In the genomic region with DNA sequence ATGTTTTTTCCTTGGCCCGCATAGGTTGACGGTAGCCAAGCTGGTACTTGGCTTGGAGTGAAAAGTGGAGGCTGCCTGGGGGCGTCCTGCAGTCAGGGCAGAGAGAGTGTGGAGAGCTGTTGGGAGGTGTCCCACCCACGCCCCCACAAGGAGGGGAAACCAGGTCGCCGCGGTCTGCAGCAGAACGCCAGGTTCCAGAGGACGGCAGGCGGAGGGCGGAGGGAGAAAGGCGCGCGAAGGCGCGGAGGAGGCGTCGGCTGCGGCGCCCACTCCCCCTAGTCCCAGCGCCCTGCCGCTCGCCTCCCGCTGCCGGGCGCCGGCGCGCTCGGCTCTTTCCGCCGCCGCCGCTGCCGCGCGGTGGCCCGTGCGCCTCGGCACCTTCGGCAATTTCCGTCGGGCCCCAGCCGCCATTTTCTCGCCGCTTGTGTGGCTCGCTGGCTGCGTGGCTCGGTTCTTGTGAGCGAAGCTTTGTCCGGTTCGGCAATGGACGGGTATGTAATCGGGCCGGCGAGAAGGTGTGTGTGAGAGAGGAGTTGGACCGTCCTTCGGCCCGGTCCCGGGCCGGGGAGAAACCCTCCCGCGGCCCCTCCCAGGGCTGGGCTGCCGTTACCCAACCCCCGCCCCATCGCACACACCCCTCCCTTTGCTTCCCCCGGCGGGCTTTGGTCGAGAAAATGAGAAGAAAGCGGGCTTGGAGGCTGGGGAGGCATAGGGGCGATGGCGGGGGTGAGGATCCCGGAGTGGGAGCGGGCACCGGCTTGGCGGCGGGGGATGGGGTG, we compare ENCODE assay signal across 1 cellular context.
A peak's percentile ranks its signal among the peaks of the same experiment; 100 is the strongest.
TF ChIP-seq lines count a peak whose summit lies in the region.

TSS of gene PTBP2 (plus strand) at position 403 of the 779 bp plus-strand sequence. CDS start at position 484, 81 bp downstream.

TF ChIP-seq in HEK293, 187 proteins besides CTCF, POLR2A, EP300 and RAD21 (continued from another document):
- TF ChIP-seq ZNF274 (IDR thresholded peaks at IDR 0.05; ENCODE audit: low read length) (no peak), ZNF274 (tag by site-specific recombination; IDR thresholded peaks at IDR 0.05; ENCODE audit: borderline replicate concordance) (no peak), GLI4 (tag by site-specific recombination; IDR thresholded peaks at IDR 0.05) (no peak), ZNF248 (tag by site-specific recombination; IDR thresholded peaks at IDR 0.05) (no peak), ZNF629 (tag by site-specific recombination; IDR thresholded peaks at IDR 0.05) (no peak), YY1 (tag by site-specific recombination; IDR thresholded peaks at IDR 0.05) (peak; percentile 64; the same call in 1 of the 2 replicates), ZNF776 (tag by site-specific recombination; IDR thresholded peaks at IDR 0.05; ENCODE audit: borderline replicate concordance) (no peak), ZNF114 (tag by site-specific recombination; IDR thresholded peaks at IDR 0.05) (no peak), SP3 (tag by site-specific recombination; IDR thresholded peaks at IDR 0.05) (peak; percentile 65), ZNF175 (tag by site-specific recombination; IDR thresholded peaks at IDR 0.05) (no peak), ZFP3 (tag by site-specific recombination; IDR thresholded peaks at IDR 0.05; ENCODE audit: low read depth) (no peak), ZNF658 (tag by site-specific recombination; IDR thresholded peaks at IDR 0.05) (no peak), ZBTB21 (tag by site-specific recombination; IDR thresholded peaks at IDR 0.05) (no peak), ZFP69B (tag by site-specific recombination; IDR thresholded peaks at IDR 0.05) (no peak), ZNF544 (tag by site-specific recombination; IDR thresholded peaks at IDR 0.05) (no peak), KLF8 (tag by site-specific recombination; IDR thresholded peaks at IDR 0.05) (peak; percentile 53; the same call in 1 of the 2 replicates), YY2 (tag by site-specific recombination; IDR thresholded peaks at IDR 0.05) (0 out of 2 replicates have a peak, but pooled peaks have one; percentile 59), ZSCAN30 (tag by site-specific recombination; IDR thresholded peaks at IDR 0.05) (peak; percentile 65; the same call in 1 of the 2 replicates), ZNF366 (tag by site-specific recombination; conservative IDR thresholded peaks at IDR 0.05) (0 out of 2 replicates have a peak, but pooled peaks have one; percentile 18), HOXC10 (CRISPR knock-in tag; IDR thresholded peaks at IDR 0.05) (0 out of 2 replicates have a peak, but pooled peaks have one; percentile 51), ZNF621 (tag by site-specific recombination; IDR thresholded peaks at IDR 0.05) (no peak), ZNF670 (tag by site-specific recombination; IDR thresholded peaks at IDR 0.05; ENCODE audit: low read depth) (no peak), ZFP41 (tag by site-specific recombination; IDR thresholded peaks at IDR 0.05; ENCODE audit: borderline replicate concordance) (no peak), ZNF140 (tag by site-specific recombination; IDR thresholded peaks at IDR 0.05) (no peak), ZNF521 (tag by site-specific recombination; IDR thresholded peaks at IDR 0.05) (no peak), ZEB2 (tag by site-specific recombination; IDR thresholded peaks at IDR 0.05) (no peak; the same call in 1 of the 2 replicates), ZNF19 (tag by site-specific recombination; IDR thresholded peaks at IDR 0.05; ENCODE audit: low read depth) (no peak), ZBTB26 (tag by site-specific recombination; optimal IDR thresholded peaks at IDR 0.05) (peak; percentile 52), ZNF600 (tag by site-specific recombination; IDR thresholded peaks at IDR 0.05) (0 out of 2 replicates have a peak, but pooled peaks have one; percentile 29), ZBTB44 (tag by site-specific recombination; IDR thresholded peaks at IDR 0.05) (no peak), ZBTB48 (tag by site-specific recombination; IDR thresholded peaks at IDR 0.05) (no peak), KLF1 (tag by site-specific recombination; IDR thresholded peaks at IDR 0.05) (peak; percentile 51; the same call in 1 of the 2 replicates), ZNF677 (tag by site-specific recombination; IDR thresholded peaks at IDR 0.05) (no peak)
- TF ChIP-seq, protein P1, sequence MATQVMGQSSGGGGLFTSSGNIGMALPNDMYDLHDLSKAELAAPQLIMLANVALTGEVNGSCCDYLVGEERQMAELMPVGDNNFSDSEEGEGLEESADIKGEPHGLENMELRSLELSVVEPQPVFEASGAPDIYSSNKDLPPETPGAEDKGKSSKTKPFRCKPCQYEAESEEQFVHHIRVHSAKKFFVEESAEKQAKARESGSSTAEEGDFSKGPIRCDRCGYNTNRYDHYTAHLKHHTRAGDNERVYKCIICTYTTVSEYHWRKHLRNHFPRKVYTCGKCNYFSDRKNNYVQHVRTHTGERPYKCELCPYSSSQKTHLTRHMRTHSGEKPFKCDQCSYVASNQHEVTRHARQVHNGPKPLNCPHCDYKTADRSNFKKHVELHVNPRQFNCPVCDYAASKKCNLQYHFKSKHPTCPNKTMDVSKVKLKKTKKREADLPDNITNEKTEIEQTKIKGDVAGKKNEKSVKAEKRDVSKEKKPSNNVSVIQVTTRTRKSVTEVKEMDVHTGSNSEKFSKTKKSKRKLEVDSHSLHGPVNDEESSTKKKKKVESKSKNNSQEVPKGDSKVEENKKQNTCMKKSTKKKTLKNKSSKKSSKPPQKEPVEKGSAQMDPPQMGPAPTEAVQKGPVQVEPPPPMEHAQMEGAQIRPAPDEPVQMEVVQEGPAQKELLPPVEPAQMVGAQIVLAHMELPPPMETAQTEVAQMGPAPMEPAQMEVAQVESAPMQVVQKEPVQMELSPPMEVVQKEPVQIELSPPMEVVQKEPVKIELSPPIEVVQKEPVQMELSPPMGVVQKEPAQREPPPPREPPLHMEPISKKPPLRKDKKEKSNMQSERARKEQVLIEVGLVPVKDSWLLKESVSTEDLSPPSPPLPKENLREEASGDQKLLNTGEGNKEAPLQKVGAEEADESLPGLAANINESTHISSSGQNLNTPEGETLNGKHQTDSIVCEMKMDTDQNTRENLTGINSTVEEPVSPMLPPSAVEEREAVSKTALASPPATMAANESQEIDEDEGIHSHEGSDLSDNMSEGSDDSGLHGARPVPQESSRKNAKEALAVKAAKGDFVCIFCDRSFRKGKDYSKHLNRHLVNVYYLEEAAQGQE (tag by site-specific recombination; IDR thresholded peaks at IDR 0.05) = no peak
- TF ChIP-seq, protein P2, sequence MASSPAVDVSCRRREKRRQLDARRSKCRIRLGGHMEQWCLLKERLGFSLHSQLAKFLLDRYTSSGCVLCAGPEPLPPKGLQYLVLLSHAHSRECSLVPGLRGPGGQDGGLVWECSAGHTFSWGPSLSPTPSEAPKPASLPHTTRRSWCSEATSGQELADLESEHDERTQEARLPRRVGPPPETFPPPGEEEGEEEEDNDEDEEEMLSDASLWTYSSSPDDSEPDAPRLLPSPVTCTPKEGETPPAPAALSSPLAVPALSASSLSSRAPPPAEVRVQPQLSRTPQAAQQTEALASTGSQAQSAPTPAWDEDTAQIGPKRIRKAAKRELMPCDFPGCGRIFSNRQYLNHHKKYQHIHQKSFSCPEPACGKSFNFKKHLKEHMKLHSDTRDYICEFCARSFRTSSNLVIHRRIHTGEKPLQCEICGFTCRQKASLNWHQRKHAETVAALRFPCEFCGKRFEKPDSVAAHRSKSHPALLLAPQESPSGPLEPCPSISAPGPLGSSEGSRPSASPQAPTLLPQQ (tag by site-specific recombination; IDR thresholded peaks at IDR 0.05) = no peak
- TF ChIP-seq, protein P3, sequence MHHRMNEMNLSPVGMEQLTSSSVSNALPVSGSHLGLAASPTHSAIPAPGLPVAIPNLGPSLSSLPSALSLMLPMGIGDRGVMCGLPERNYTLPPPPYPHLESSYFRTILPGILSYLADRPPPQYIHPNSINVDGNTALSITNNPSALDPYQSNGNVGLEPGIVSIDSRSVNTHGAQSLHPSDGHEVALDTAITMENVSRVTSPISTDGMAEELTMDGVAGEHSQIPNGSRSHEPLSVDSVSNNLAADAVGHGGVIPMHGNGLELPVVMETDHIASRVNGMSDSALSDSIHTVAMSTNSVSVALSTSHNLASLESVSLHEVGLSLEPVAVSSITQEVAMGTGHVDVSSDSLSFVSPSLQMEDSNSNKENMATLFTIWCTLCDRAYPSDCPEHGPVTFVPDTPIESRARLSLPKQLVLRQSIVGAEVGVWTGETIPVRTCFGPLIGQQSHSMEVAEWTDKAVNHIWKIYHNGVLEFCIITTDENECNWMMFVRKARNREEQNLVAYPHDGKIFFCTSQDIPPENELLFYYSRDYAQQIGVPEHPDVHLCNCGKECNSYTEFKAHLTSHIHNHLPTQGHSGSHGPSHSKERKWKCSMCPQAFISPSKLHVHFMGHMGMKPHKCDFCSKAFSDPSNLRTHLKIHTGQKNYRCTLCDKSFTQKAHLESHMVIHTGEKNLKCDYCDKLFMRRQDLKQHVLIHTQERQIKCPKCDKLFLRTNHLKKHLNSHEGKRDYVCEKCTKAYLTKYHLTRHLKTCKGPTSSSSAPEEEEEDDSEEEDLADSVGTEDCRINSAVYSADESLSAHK (tag by site-specific recombination; IDR thresholded peaks at IDR 0.05) = no peak
